In genomic region chr5:67182406-67182805, GRCh38 we compare ENCODE assay signal across 8 cellular contexts. TPM values are rescaled to one million over a fixed set of nuclear protein-coding genes. Genes with fewer than 3 reads are reported as not detected.
A peak's percentile ranks its signal among the peaks of the same experiment; 100 is the strongest.
DNase-seq lines count a peak whose midpoint lies in the region; ATAC-seq and TF ChIP-seq lines count a peak whose summit lies in the region.

No MANE protein-coding gene starts in this region.

- no peaks in the 10 kb centered on the region for H3K36me3 ChIP-seq in esophagus muscularis mucosa

- intact Hi-C loops in esophagus muscularis mucosa (cut with DNase I) = no loop called here

- TF ChIP-seq POLR2A in esophagus muscularis mucosa (IDR thresholded peaks at IDR 0.05; ENCODE audit: low read depth) = no peak

- no peak for TF ChIP-seq EP300 in esophagus muscularis mucosa (IDR thresholded peaks at IDR 0.05)

- peak overlapping the region; percentile 65 to 89 (median 82) for H3K27ac Mint-ChIP-seq in nephron

- H3K4me3 Mint-ChIP-seq in nephron = peak overlapping the region in 2 of 3 experiments; percentile 13 to 26

- H3K27ac ChIP-seq in esophagus muscularis mucosa (replicated peaks in 1 of 4) = peak overlapping the region in 3 of 4 donors; percentile 16 to 40 (median 30)

- peaks cover 6% of the 10 kb centered on the region for H3K36me3 Mint-ChIP-seq in nephron (ENCODE audit: low read depth)

- H3K4me3 ChIP-seq in esophagus muscularis mucosa = no peak overlapping the region

- WGBS in esophagus muscularis mucosa = 31% methylated on average over 6 of the region's 6 CpGs

- H3K9me3 Mint-ChIP-seq in nephron = peaks cover 4% of the 10 kb centered on the region

- H3K27me3 ChIP-seq in esophagus muscularis mucosa = no peaks in the 10 kb centered on the region

- H3K27me3 Mint-ChIP-seq in nephron (ENCODE audit: low read depth) = no peaks in the 10 kb centered on the region

- no peaks in the 10 kb centered on the region for H3K9me3 ChIP-seq in esophagus muscularis mucosa

- peak; percentile 78 for DNase-seq in AG08395 (ENCODE audit: low spot score)
- peak; percentile 41 for DNase-seq in NCI-H69 (lab: John Stamatoyannopoulos, UW)
- no peak for DNase-seq in esophagus muscularis mucosa (ENCODE audit: extremely low spot score)
- no peak for DNase-seq in NCI-H345 treated with DMSO at 0.1 percent for 48 hours (lab: John Stamatoyannopoulos, UW; ENCODE audit: unreplicated experiment)
- no peak for DNase-seq in LoVo (ENCODE audit: low spot score)

- H3K4me1 Mint-ChIP-seq in nephron = peaks cover 37% of the 10 kb centered on the region

- TF ChIP-seq CTCF in esophagus muscularis mucosa (IDR thresholded peaks at IDR 0.05) = no peak
- TF ChIP-seq CTCF in nephron (IDR thresholded peaks at IDR 0.05; ENCODE audit: unreplicated experiment in 3 of 3) = no peak

- H3K4me1 ChIP-seq in esophagus muscularis mucosa = peaks cover 8 to 16% (median 12%) of the 10 kb centered on the region in 4 donors

- ATAC-seq in GM19467 (IDR thresholded peaks at IDR 0.05; ENCODE audit: unreplicated experiment) (no peak), GM18861 (IDR thresholded peaks at IDR 0.05; ENCODE audit: unreplicated experiment) (no peak)

RNA-seq across cellular contexts. Expression of gene CD180, which starts 14.2 kb away (rescaled TPM):
- total RNA-seq in esophagus muscularis mucosa = 1 to 10 TPM in 1 of 4 donors, under 1 TPM in 3; 0.42 to 1.8 (median 0.67) TPM

Comparison
In these comparisons a context has a peak if more than half of its experiments do, and no peak if none do; other contexts are left out.
1. DNase-seq: peak in AG08395 (single experiment) and NCI-H69 (single experiment); none in esophagus muscularis mucosa (single experiment), NCI-H345 treated with DMSO at 0.1 percent for 48 hours (single experiment) and LoVo (single experiment).